Comparison of ENCODE assay signal across 8 cellular contexts in genomic region chr19:18636969-18637629, GRCh38. TPM values are rescaled to one million over a fixed set of nuclear protein-coding genes. Genes with fewer than 3 reads are reported as not detected.
DNase-seq lines count a peak whose midpoint lies in the region; ATAC-seq, FAIRE-seq and TF ChIP-seq lines count a peak whose summit lies in the region.

Gene KLHL26 (plus strand): TSS chr19:18637028. CDS start chr19:18637055, 27 bp downstream.

- H2AFZ ChIP-seq in OCI-LY7 (ENCODE audit: low read length) (peak within 1 kb of the TSS; percentile 62), endothelial cell of umbilical vein (ENCODE audit: low read depth, low read length) (peak within 1 kb of the TSS; percentile 89)

- TF ChIP-seq EP300 in ovary (IDR thresholded peaks at IDR 0.05), result no peak

- no peaks in the 10 kb centered on the region for H3F3A ChIP-seq in DOHH2 (ENCODE audit: control insufficient read depth, insufficient read depth)

- BruUV-seq in OCI-LY7 (replicated peaks; lab: Mats Ljungman, UMichigan), result no TSS peak
- no TSS peak for BruUV-seq in endothelial cell of umbilical vein (replicated peaks; lab: Mats Ljungman, UMichigan)

- H3K79me2 ChIP-seq in DOHH2 (ENCODE audit: control insufficient read depth, low read length), result peaks cover 37% of the 10 kb centered on the region
- H3K79me2 ChIP-seq in OCI-LY7 (ENCODE audit: insufficient read depth, low read depth, low read length), result no peaks in the 10 kb centered on the region
- no peaks in the 10 kb centered on the region for H3K79me2 ChIP-seq in endothelial cell of umbilical vein (ENCODE audit: control insufficient read depth, insufficient read depth, low read length)

- H3K36me3 ChIP-seq in DOHH2 (ENCODE audit: control insufficient read depth, low read length) (no peaks in the 10 kb centered on the region; the same call in 1 of the 2 replicates), OCI-LY7 (ENCODE audit: insufficient read depth, low read length) (no peaks in the 10 kb centered on the region), endothelial cell of umbilical vein (ENCODE audit: control insufficient read depth in 2 of 2, extremely low read depth in 1 of 2, insufficient read depth in 2 of 2, low read length in 2 of 2) (no peaks in the 10 kb centered on the region), ovary (no peaks in the 10 kb centered on the region)

- no peak for TF ChIP-seq CTCF in DOHH2 (IDR thresholded peaks at IDR 0.05; ENCODE audit: low read depth, low read length, poor library complexity, severe bottlenecking)
- no peak for TF ChIP-seq CTCF in OCI-LY7 (conservative IDR thresholded peaks at IDR 0.05; ENCODE audit: low read length)
- TF ChIP-seq CTCF in endothelial cell of umbilical vein (IDR thresholded peaks at IDR 0.05; ENCODE audit: extremely low read depth in 1 of 2, insufficient read depth in 1 of 2, low read depth in 1 of 2, low read length in 2 of 2), result no peak
- TF ChIP-seq CTCF in ovary (IDR thresholded peaks at IDR 0.05), result no peak

- peak within 1 kb of the TSS; percentile 67 for H3K27ac ChIP-seq in DOHH2 (ENCODE audit: low read depth, low read length)
- H3K27ac ChIP-seq in OCI-LY7 (ENCODE audit: low read depth, low read length, poor library complexity, severe bottlenecking), result peak within 1 kb of the TSS; percentile 17
- H3K27ac ChIP-seq in endothelial cell of umbilical vein (ENCODE audit: insufficient read depth, low read depth, low read length), result no peak within 1 kb of the TSS
- H3K27ac ChIP-seq in ovary, result peak within 1 kb of the TSS; percentile 75 to 76

- intact Hi-C loops in OCI-LY7 (cut with micrococcal nuclease; ENCODE audit: unreplicated experiment) (loop anchor here (2.0 kb wide), 1 partner anchor 48 kb away; the partner anchor contains the start of gene REX1BD), endothelial cell of umbilical vein (cut with micrococcal nuclease) (loop anchor here (1.0 to 2.0 kb wide), 2 partner anchors 14 to 27 kb away; no protein-coding TSS in a partner anchor), ovary (cut with DNase I) (no loop called here)

- CTCF ChIA-PET in OCI-LY7 (lab: Charles Lee; ENCODE audit: unreplicated experiment) (no interaction called here), endothelial cell of umbilical vein (lab: Charles Lee) (no interaction called here)

- H4K20me1 ChIP-seq in DOHH2 (ENCODE audit: control insufficient read depth, insufficient read depth, low read depth, low read length) (no peaks in the 10 kb centered on the region), OCI-LY7 (ENCODE audit: insufficient read depth, low read length) (no peaks in the 10 kb centered on the region), endothelial cell of umbilical vein (replicated peaks; ENCODE audit: control insufficient read depth, extremely low read depth, insufficient read depth, low read length) (no peaks in the 10 kb centered on the region)

- H3K9ac ChIP-seq in endothelial cell of umbilical vein (replicated peaks; ENCODE audit: extremely low read depth, insufficient read depth, low read length), result peak within 1 kb of the TSS; percentile 88

- H3K9me1 ChIP-seq in endothelial cell of umbilical vein (replicated peaks; ENCODE audit: control insufficient read depth, extremely low read depth, insufficient read depth, low read length), result no peaks in the 10 kb centered on the region

- H3K9me3 ChIP-seq in DOHH2 (ENCODE audit: control insufficient read depth, insufficient read depth, low read length), result no peaks in the 10 kb centered on the region
- H3K9me3 ChIP-seq in OCI-LY7 (ENCODE audit: low read length), result no peaks in the 10 kb centered on the region
- no peaks in the 10 kb centered on the region for H3K9me3 ChIP-seq in endothelial cell of umbilical vein (replicated peaks; ENCODE audit: control insufficient read depth, insufficient read depth, low read length)
- no peaks in the 10 kb centered on the region for H3K9me3 ChIP-seq in ovary

- H3K9me2 ChIP-seq in DOHH2 (replicated peaks; ENCODE audit: control insufficient read depth, low read length), result no peaks in the 10 kb centered on the region
- no peaks in the 10 kb centered on the region for H3K9me2 ChIP-seq in OCI-LY7 (ENCODE audit: insufficient read depth, low read length)

- DNase-seq in OCI-LY7 (ENCODE audit: low spot score) (no peak), endothelial cell of umbilical vein (ENCODE audit: low read depth, low spot score) (no peak), ovary (no peak), DMS53 (lab: John Stamatoyannopoulos, UW) (no peak)

- 5 to 8% (median 6%) methylated on average over 27 to 47 of the region's 47 CpGs for WGBS in ovary, 3 donors

- H3K27me3 ChIP-seq in DOHH2 (ENCODE audit: control insufficient read depth, low read length), result no peaks in the 10 kb centered on the region
- no peaks in the 10 kb centered on the region for H3K27me3 ChIP-seq in endothelial cell of umbilical vein (ENCODE audit: control insufficient read depth in 2 of 2, insufficient read depth in 2 of 2, low read length in 2 of 2)
- H3K27me3 ChIP-seq in ovary, result no peaks in the 10 kb centered on the region

- H3K4me2 ChIP-seq in DOHH2 (ENCODE audit: low read length) (peak within 1 kb of the TSS; percentile 89), OCI-LY7 (ENCODE audit: low read length) (peak within 1 kb of the TSS; percentile 73), endothelial cell of umbilical vein (ENCODE audit: insufficient read depth, low read length) (peak within 1 kb of the TSS; percentile 80)

- ATAC-seq in HG03520 (IDR thresholded peaks at IDR 0.05; ENCODE audit: unreplicated experiment), result no peak
- ATAC-seq in GM21619 (IDR thresholded peaks at IDR 0.05; ENCODE audit: unreplicated experiment), result no peak
- no peak for ATAC-seq in HG02759 (IDR thresholded peaks at IDR 0.05; ENCODE audit: unreplicated experiment)

- POLR2A ChIA-PET in OCI-LY7 (lab: Charles Lee), result no interaction called here
- POLR2A ChIA-PET in endothelial cell of umbilical vein (lab: Charles Lee), result no interaction called here

- dilution Hi-C loops in endothelial cell of umbilical vein (cut with MboI; ENCODE audit: extremely low pct_ligation_motif_present, low sequenced_read_pairs), result no loop called here

- FAIRE-seq in endothelial cell of umbilical vein (lab: Jason Lieb, UNC), result peak; percentile 18

- TF ChIP-seq POLR2A in endothelial cell of umbilical vein (IDR thresholded peaks at IDR 0.05; ENCODE audit: low read depth, low read length) (no peak), ovary (IDR thresholded peaks at IDR 0.05) (peak; percentile 74)

- H3K4me1 ChIP-seq in DOHH2 (ENCODE audit: control insufficient read depth, low read length) (peaks cover 20% of the 10 kb centered on the region), OCI-LY7 (ENCODE audit: insufficient read depth, low read length, poor library complexity, severe bottlenecking) (peaks cover 19% of the 10 kb centered on the region), endothelial cell of umbilical vein (ENCODE audit: control insufficient read depth, extremely low read depth, insufficient read depth, low read length) (peaks cover 4% of the 10 kb centered on the region), ovary (ENCODE audit: insufficient read depth) (peaks cover 6% of the 10 kb centered on the region)

- H3K4me3 ChIP-seq in DOHH2 (ENCODE audit: low read length) (peak within 1 kb of the TSS; percentile 90), OCI-LY7 (ENCODE audit: low read depth, low read length, poor library complexity, severe bottlenecking) (peak within 1 kb of the TSS; percentile 73), endothelial cell of umbilical vein (replicated peaks in 1 of 3; ENCODE audit: insufficient read depth in 1 of 3, low read depth in 1 of 3, low read length in 3 of 3) (peak within 1 kb of the TSS; percentile 60 to 87 (median 67)), ovary (peak within 1 kb of the TSS; percentile 62)

TF ChIP-seq in endothelial cell of umbilical vein, 7 proteins besides CTCF, POLR2A, EP300 and RAD21:
- TF ChIP-seq POLR2AphosphoS5 (IDR thresholded peaks at IDR 0.05; ENCODE audit: insufficient read depth, low read depth, low read length), result no peak
- TF ChIP-seq MYC (IDR thresholded peaks at IDR 0.05; ENCODE audit: low read depth, low read length), result no peak
- TF ChIP-seq EZH2 (IDR thresholded peaks at IDR 0.05; ENCODE audit: borderline replicate concordance, low read depth, low read length, severe bottlenecking), result no peak
- TF ChIP-seq MAX (IDR thresholded peaks at IDR 0.05; ENCODE audit: insufficient read depth, insufficient read length), result no peak
- no peak for TF ChIP-seq GATA2 (IDR thresholded peaks at IDR 0.05; ENCODE audit: insufficient read depth, insufficient read length, low read depth, low read length)
- TF ChIP-seq FOS (IDR thresholded peaks at IDR 0.05; ENCODE audit: borderline replicate concordance, insufficient read depth, low read length), result no peak
- no peak for TF ChIP-seq JUN (IDR thresholded peaks at IDR 0.05; ENCODE audit: borderline replicate concordance, insufficient read depth, insufficient read length, low read depth)

RNA-seq across cellular contexts. Expression of gene KLHL26, which starts in this region (rescaled TPM):
- 0.75 and 1.0 TPM in 2 replicates for total RNA-seq in OCI-LY7 (2014; rRNA removed; shearing (Covaris generic))
- 7.9 and 8.9 TPM in 2 replicates for total RNA-seq in OCI-LY7 (2022)
- 6.2 and 6.7 TPM in 2 replicates for total RNA-seq in endothelial cell of umbilical vein
- polyA plus RNA-seq in endothelial cell of umbilical vein, result 2.4 and 2.8 TPM in 2 replicates
- polyA plus RNA-seq in endothelial cell of umbilical vein (2011; cell fraction: cytosol; rRNA removed), result 2.5 and 2.6 TPM in 2 replicates
- 3.8 and 4.1 TPM in 2 replicates for polyA plus RNA-seq in endothelial cell of umbilical vein (2011; cell fraction: nucleus; rRNA removed)
- 2.2 and 3.2 TPM in 2 replicates for polyA plus RNA-seq in endothelial cell of umbilical vein (2012)
- 6.3 and 11.0 TPM in 2 replicates for polyA minus RNA-seq in endothelial cell of umbilical vein
- 3.1 TPM for polyA minus RNA-seq in endothelial cell of umbilical vein (2011; cell fraction: cytosol; rRNA and poly(A)+ RNA removed)
- polyA minus RNA-seq in endothelial cell of umbilical vein (2011; cell fraction: nucleus; rRNA and poly(A)+ RNA removed), result 4.0 and 6.0 TPM in 2 replicates
- 10 to 100 TPM in 5 of 7 donors, 1 to 10 TPM in 2; 4.6 to 24.0 (median 15.7) TPM for total RNA-seq in ovary
- 1 to 10 TPM; 1.6 to 5.7 TPM for polyA plus RNA-seq in ovary

Comparison
In these comparisons a context has a peak if more than half of its experiments do, and no peak if none do; other contexts are left out.
1. intact Hi-C loops: an anchor here in OCI-LY7 (2.0 kb wide) and endothelial cell of umbilical vein (1.0 to 2.0 kb wide); none called in ovary.